Comparison of ENCODE assay signal across 21 cellular contexts in the genomic region with DNA sequence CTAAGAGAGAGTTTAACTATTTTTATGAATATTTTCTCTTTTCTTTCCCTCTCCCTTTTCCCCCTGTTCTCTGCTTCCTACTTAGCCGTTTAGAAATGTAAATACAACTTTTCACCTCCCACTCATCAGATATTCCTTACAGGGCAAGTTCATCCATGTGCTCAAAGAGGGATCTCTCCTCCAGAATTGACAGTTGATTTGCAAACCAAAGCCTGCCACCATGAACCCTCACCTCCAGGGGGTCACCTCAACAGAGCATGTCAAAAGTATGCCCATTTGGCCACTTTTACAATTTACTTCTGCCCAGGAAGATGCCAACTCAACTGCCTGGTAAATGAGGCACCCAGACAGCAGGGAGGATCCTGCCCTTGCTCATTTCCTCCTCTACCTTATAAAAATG.
A peak's percentile ranks its signal among the peaks of the same experiment; 100 is the strongest.
DNase-seq lines count a peak whose midpoint lies in the region; ATAC-seq, FAIRE-seq and TF ChIP-seq lines count a peak whose summit lies in the region.
"Had no signal": no experiment of that assay in that cellular context is flagged by ENCODE, and none has a peak within 500 bp of the region (broad histone marks: within the 10 kb centered on the region; RNA-seq: fewer than 3 reads in every experiment).

No MANE protein-coding gene starts in this region.

- peaks cover 33% of the 10 kb centered on the region for H3K4me1 Mint-ChIP-seq in type B pancreatic cell (ENCODE audit: unreplicated experiment)

- H2BK120ac ChIP-seq in mesendoderm (ENCODE audit: low read depth, low read length), result no peak overlapping the region

- H3K27me3 ChIP-seq in HepG2 (ENCODE audit: control insufficient read depth in 1 of 2, insufficient read depth in 2 of 2, low read length in 2 of 2) (no peaks in the 10 kb centered on the region), right lobe of liver (no peaks in the 10 kb centered on the region), HUES6 (ENCODE audit: control insufficient read depth, insufficient read depth, low read length) (no peaks in the 10 kb centered on the region), mesendoderm (ENCODE audit: insufficient read depth, low read length, poor library complexity) (no peaks in the 10 kb centered on the region), foreskin keratinocyte (no peaks in the 10 kb centered on the region)

- H3K27ac ChIP-seq in HepG2 (ENCODE audit: extremely low read length, insufficient read depth, low read length) (no peak overlapping the region), right lobe of liver (no peak overlapping the region), HUES6 (ENCODE audit: low read depth, low read length) (peak overlapping the region; percentile 28; the same call in 1 of the 2 replicates), mesendoderm (ENCODE audit: low read depth, low read length) (no peak overlapping the region), foreskin keratinocyte (no peak overlapping the region)
- H3K27ac ChIP-seq: PC-9, RWPE1 had no signal

- H3K79me2 ChIP-seq in HepG2 (ENCODE audit: insufficient read depth, low read length), result no peaks in the 10 kb centered on the region
- no peaks in the 10 kb centered on the region for H3K79me2 ChIP-seq in mesendoderm (ENCODE audit: control insufficient read depth, insufficient read depth, low read length)

- ATAC-seq in HepG2 (peak; percentile 35; the same call in 2 of the 3 replicates), right lobe of liver (no peak), left lobe of liver (no peak), foreskin keratinocyte (no peak), Right ventricle myocardium inferior (no peak)

- H2BK5ac ChIP-seq in mesendoderm (ENCODE audit: low read length), result no peak overlapping the region

- no peak overlapping the region for H3K4me3 Mint-ChIP-seq in type B pancreatic cell
- H3K4me3 Mint-ChIP-seq: CD4-positive, alpha-beta T cell had no signal

- TF ChIP-seq POLR2A in HepG2 (IDR thresholded peaks at IDR 0.05; ENCODE audit: insufficient read depth in 1 of 2, low read depth in 2 of 2, low read length in 2 of 2), result no peak
- TF ChIP-seq POLR2A in right lobe of liver (IDR thresholded peaks at IDR 0.05), result no peak

- no peaks in the 10 kb centered on the region for H4K20me1 ChIP-seq in HepG2 (ENCODE audit: insufficient read depth, low read length)

- no peak for TF ChIP-seq RAD21 in HepG2 (CRISPR knock-in tag; IDR thresholded peaks at IDR 0.05)

- no peak overlapping the region for H3K4ac ChIP-seq in mesendoderm (ENCODE audit: low read depth, low read length)

- H3K27me3 Mint-ChIP-seq in type B pancreatic cell, result peaks cover 35% of the 10 kb centered on the region

- H2AFZ ChIP-seq in HepG2 (ENCODE audit: low read length), result no peak overlapping the region
- H2AFZ ChIP-seq: PC-9 had no signal

- CTCF ChIA-PET in HepG2 (lab: Yijun Ruan, JAX; ENCODE audit: low intra/inter-chr PET ratio, low total read pairs), result no interaction called here

- H3K4me1 ChIP-seq in HepG2 (ENCODE audit: insufficient read depth, low read length) (peaks cover 11% of the 10 kb centered on the region), right lobe of liver (no peaks in the 10 kb centered on the region), HUES6 (ENCODE audit: control insufficient read depth, insufficient read depth, low read length) (peaks cover 12% of the 10 kb centered on the region), mesendoderm (ENCODE audit: control insufficient read depth, low read depth, low read length) (peaks cover 4% of the 10 kb centered on the region), foreskin keratinocyte (no peaks in the 10 kb centered on the region)
- H3K4me1 ChIP-seq: Caco-2 had no signal

- H3K9ac ChIP-seq in HepG2 (ENCODE audit: insufficient read depth, low read depth, low read length) (no peak overlapping the region), HUES6 (ENCODE audit: low read length) (no peak overlapping the region), mesendoderm (ENCODE audit: low read length) (no peak overlapping the region)

- H3K9me3 ChIP-seq in HepG2 (ENCODE audit: low read length), result no peaks in the 10 kb centered on the region
- H3K9me3 ChIP-seq in right lobe of liver, result no peaks in the 10 kb centered on the region
- H3K9me3 ChIP-seq in HUES6 (ENCODE audit: control insufficient read depth, insufficient read depth, low read depth, low read length), result no peaks in the 10 kb centered on the region
- H3K9me3 ChIP-seq: Caco-2 had no signal

- FAIRE-seq in HepG2 (lab: Jason Lieb, UNC), result no peak
- FAIRE-seq: A204.1, G401.6, H1 had no signal

- H4K5ac ChIP-seq in mesendoderm (ENCODE audit: low read length), result no peak overlapping the region

- TF ChIP-seq CTCF in HepG2 (CRISPR knock-in tag; IDR thresholded peaks at IDR 0.05) (no peak), right lobe of liver (IDR thresholded peaks at IDR 0.05) (no peak), type B pancreatic cell (conservative IDR thresholded peaks at IDR 0.05) (peak; percentile 58), foreskin keratinocyte (conservative IDR thresholded peaks at IDR 0.05) (no peak)

- H3K36me3 ChIP-seq in HepG2 (replicated peaks in 1 of 2; ENCODE audit: control insufficient read depth in 1 of 2, insufficient read depth in 2 of 2, low read length in 2 of 2) (no peaks in the 10 kb centered on the region), right lobe of liver (no peaks in the 10 kb centered on the region), HUES6 (ENCODE audit: control insufficient read depth, insufficient read depth, low read length) (no peaks in the 10 kb centered on the region), mesendoderm (ENCODE audit: control insufficient read depth, insufficient read depth, low read length) (no peaks in the 10 kb centered on the region)

- H4K8ac ChIP-seq in mesendoderm (ENCODE audit: low read depth, low read length), result peak overlapping the region; percentile 39

- WGBS in HepG2 (ENCODE audit: low lambda C conversion rate), result 0% methylated on average over 1 of the region's 1 CpG
- WGBS in right lobe of liver (ENCODE audit: insufficient coverage, low coverage, low lambda C conversion rate, missing lambda C conversion rate), result 23% methylated on average over 1 of the region's 1 CpG
- no CpG with 5 or more reads among the region's 1 CpG for WGBS in mesendoderm (ENCODE audit: extremely low coverage, insufficient coverage, low lambda C conversion rate)

- H3K56ac ChIP-seq in mesendoderm (ENCODE audit: low read length), result no peak overlapping the region

- in situ Hi-C loops in HepG2 (cut with HindIII; ENCODE audit: extremely low pct_ligation_motif_present, low pct_unique_long_range_greater_than_20kb), result no loop called here

- intact Hi-C loops in HepG2 (cut with micrococcal nuclease; ENCODE audit: unreplicated experiment), result no loop called here
- intact Hi-C loops in right lobe of liver (cut with DNase I), result no loop called here
- intact Hi-C loops in Right ventricle myocardium inferior (cut with DNase I), result no loop called here

- H3K27ac Mint-ChIP-seq in type B pancreatic cell, result no peak overlapping the region
- H3K27ac Mint-ChIP-seq: CD4-positive, alpha-beta T cell had no signal

- no peak for DNase-seq in HepG2 (ENCODE audit: low spot score)
- no peak for DNase-seq in right lobe of liver
- DNase-seq in mesendoderm, result peak; percentile 15
- no peak for DNase-seq in type B pancreatic cell (ENCODE audit: extremely low spot score, unreplicated experiment)
- no peak for DNase-seq in left lobe of liver (ENCODE audit: low spot score)
- no peak for DNase-seq in foreskin keratinocyte
- DNase-seq in Right ventricle myocardium inferior (ENCODE audit: missing footprints), result no peak
- DNase-seq: Caco-2; CD4-positive, alpha-beta T cell; MM.1S; NCI-H1092; NCI-H1436 treated with DMSO at 0.1 percent for 48 hours; NCI-H2029 treated with DMSO at 0.1 percent for 48 hours; NCI-H82; T-helper 1 cell had no signal

- H2BK15ac ChIP-seq in mesendoderm (replicated peaks; ENCODE audit: low read depth), result no peak overlapping the region

- H2AK5ac ChIP-seq in mesendoderm (ENCODE audit: low read length), result no peak overlapping the region

- no peaks in the 10 kb centered on the region for H3K36me3 Mint-ChIP-seq in type B pancreatic cell

- no peaks in the 10 kb centered on the region for H3K79me1 ChIP-seq in mesendoderm (ENCODE audit: low read length)

- peaks cover 4% of the 10 kb centered on the region for H3K9me3 Mint-ChIP-seq in type B pancreatic cell
- H3K9me3 Mint-ChIP-seq: CD4-positive, alpha-beta T cell had no signal

- no peak for TF ChIP-seq EP300 in HepG2 (IDR thresholded peaks at IDR 0.05; ENCODE audit: low read depth in 2 of 2, low read length in 2 of 2)
- no peak for TF ChIP-seq EP300 in HepG2 (CRISPR knock-in tag; IDR thresholded peaks at IDR 0.05; ENCODE audit: borderline replicate concordance)

- no peak overlapping the region for H3K23ac ChIP-seq in mesendoderm (ENCODE audit: low read length)

- H3K4me3 ChIP-seq in HepG2 (replicated peaks in 1 of 3; ENCODE audit: insufficient read depth in 1 of 3, low read depth in 2 of 3, low read length in 3 of 3), result no peak overlapping the region
- no peak overlapping the region for H3K4me3 ChIP-seq in right lobe of liver
- no peak overlapping the region for H3K4me3 ChIP-seq in HUES6 (ENCODE audit: low read depth, low read length)
- H3K4me3 ChIP-seq in mesendoderm (ENCODE audit: low read length), result no peak overlapping the region
- H3K4me3 ChIP-seq: PC-9 had no signal

- H3K18ac ChIP-seq in mesendoderm (ENCODE audit: low read length), result no peak overlapping the region

- POLR2A ChIA-PET in HepG2 (lab: Yijun Ruan, JAX), result no interaction called here

- BruUV-seq in HepG2 (replicated peaks; lab: Mats Ljungman, UMichigan), result no TSS peak

- no peak overlapping the region for H3K4me2 ChIP-seq in HepG2 (ENCODE audit: low read depth, low read length)
- H3K4me2 ChIP-seq in mesendoderm (ENCODE audit: low read length), result no peak overlapping the region
- H3K4me2 ChIP-seq: PC-9 had no signal

TF ChIP-seq in HepG2, 621 proteins besides CTCF, POLR2A, EP300 and RAD21 (continues in another document):
- TF ChIP-seq, protein P1, sequence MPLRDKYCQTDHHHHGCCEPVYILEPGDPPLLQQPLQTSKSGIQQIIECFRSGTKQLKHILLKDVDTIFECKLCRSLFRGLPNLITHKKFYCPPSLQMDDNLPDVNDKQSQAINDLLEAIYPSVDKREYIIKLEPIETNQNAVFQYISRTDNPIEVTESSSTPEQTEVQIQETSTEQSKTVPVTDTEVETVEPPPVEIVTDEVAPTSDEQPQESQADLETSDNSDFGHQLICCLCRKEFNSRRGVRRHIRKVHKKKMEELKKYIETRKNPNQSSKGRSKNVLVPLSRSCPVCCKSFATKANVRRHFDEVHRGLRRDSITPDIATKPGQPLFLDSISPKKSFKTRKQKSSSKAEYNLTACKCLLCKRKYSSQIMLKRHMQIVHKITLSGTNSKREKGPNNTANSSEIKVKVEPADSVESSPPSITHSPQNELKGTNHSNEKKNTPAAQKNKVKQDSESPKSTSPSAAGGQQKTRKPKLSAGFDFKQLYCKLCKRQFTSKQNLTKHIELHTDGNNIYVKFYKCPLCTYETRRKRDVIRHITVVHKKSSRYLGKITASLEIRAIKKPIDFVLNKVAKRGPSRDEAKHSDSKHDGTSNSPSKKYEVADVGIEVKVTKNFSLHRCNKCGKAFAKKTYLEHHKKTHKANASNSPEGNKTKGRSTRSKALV (CRISPR knock-in tag; IDR thresholded peaks at IDR 0.05), result no peak
- TF ChIP-seq ZNF850 (CRISPR knock-in tag; conservative IDR thresholded peaks at IDR 0.05), result no peak
- no peak for TF ChIP-seq KAT2B (IDR thresholded peaks at IDR 0.05; ENCODE audit: borderline replicate concordance, low read depth, low read length)
